Comparison of ENCODE assay signal across 1 cellular context in the genomic region with DNA sequence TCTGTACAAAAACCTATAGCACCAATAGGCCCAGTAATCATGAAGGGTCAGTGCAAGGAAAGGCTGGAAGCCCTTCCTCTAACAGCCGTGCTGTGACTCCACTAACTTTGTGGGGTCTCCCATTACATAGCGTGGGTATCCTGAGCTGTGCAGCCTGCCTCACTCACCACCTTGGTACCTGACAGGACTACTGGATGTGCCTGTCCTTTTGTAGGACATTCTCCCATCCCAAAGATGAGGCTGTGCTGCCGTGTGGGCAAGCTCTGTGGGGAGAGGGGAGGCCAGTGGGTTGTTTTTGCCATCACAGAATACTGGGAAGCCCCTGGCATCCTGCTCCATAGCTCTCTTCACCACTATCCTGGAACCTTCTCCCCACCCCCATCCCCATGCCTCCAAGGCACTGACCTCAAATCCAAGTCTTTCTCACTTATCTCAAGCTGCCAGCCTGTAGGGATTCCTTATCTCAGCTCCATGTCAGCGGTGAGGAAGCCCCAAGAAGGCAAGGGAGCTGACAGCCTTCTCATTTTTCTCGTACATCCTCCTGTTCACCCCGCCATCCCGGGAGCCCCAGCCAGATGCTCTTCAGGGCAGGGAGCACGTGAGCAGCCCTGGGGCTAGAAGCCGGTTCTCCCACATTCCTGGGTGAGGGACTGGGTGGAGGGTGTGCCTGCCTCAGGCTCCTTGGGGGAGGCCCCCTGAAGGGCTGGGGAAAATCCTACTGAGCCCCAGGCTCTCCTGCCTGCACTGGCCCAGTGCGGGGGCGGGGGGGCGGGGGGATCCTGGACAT.
TF ChIP-seq lines count a peak whose summit lies in the region.

No MANE protein-coding gene starts in this region.

TF ChIP-seq in K562, 482 proteins besides CTCF, POLR2A, EP300 and RAD21 (continued from another document and continues in another):
- TF ChIP-seq, protein P1, sequence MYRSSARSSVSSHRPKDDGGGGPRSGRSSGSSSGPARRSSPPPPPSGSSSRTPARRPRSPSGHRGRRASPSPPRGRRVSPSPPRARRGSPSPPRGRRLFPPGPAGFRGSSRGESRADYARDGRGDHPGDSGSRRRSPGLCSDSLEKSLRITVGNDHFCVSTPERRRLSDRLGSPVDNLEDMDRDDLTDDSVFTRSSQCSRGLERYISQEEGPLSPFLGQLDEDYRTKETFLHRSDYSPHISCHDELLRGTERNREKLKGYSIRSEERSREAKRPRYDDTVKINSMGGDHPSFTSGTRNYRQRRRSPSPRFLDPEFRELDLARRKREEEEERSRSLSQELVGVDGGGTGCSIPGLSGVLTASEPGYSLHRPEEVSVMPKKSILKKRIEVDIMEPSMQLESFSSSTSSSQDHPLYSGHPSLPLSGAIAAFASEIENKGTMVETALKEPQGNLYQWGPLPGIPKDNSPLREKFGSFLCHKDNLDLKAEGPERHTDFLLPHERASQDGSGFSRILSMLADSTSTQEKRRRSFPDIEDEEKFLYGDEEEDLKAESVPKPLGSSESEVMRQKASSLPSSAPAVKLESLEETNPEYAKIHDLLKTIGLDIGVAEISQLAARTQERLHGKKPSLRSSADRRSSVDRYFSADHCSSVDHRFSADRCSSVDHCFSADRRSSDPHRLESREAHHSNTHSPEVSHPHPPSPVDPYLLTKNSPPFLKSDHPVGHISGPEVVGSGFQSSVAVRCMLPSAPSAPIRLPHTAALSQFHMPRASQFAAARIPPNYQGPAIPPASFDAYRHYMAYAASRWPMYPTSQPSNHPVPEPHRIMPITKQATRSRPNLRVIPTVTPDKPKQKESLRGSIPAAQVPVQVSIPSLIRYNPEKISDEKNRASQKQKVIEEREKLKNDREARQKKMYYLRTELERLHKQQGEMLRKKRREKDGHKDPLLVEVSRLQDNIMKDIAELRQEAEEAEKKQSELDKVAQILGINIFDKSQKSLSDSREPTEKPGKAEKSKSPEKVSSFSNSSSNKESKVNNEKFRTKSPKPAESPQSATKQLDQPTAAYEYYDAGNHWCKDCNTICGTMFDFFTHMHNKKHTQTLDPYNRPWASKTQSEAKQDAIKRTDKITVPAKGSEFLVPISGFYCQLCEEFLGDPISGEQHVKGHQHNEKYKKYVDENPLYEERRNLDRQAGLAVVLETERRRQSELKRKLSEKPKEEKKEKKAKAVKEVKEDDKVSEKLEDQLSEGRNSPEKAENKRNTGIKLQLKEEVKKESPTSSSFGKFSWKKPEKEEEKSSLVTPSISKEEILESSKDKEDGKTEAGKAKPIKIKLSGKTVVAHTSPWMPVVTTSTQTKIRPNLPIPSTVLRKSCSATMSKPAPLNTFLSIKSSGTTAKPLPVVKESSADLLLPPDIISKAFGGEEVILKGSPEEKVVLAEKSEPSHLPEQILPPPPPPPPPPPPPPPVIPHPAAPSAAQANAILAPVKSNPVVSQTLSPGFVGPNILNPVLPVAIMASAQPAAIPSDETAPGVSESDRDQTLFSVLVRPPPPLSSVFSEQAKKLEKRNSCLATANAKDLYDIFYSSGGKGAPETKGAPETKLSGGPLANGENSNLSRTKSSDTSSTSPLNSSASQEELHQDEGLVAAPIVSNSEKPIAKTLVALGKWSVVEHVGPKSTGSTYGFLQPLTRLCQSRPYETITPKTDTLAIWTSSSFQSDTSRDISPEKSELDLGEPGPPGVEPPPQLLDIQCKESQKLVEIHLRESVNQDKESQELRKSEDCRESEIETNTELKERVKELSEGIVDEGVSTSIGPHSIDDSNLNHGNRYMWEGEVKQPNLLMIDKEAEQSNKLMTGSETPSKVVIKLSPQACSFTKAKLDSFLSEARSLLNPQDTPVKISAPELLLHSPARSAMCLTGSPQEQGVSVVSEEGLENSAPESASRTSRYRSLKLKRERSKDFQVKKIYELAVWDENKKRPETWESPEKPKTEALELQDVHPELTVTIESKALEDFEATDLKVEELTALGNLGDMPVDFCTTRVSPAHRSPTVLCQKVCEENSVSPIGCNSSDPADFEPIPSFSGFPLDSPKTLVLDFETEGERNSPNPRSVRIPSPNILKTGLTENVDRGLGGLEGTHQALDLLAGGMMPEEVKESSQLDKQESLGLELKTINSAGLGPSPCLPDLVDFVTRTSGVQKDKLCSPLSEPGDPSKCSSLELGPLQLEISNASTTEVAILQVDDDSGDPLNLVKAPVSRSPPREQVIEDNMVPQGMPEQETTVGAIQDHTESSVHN (IDR thresholded peaks at IDR 0.05; ENCODE audit: borderline replicate concordance in 1 of 2, low read depth in 1 of 2) = peak in 1 of 2 experiments; percentile 59; a peak in 1 of 4 replicates
- TF ChIP-seq ZNF764 (CRISPR knock-in tag; IDR thresholded peaks at IDR 0.05; ENCODE audit: low read depth) (no peak), MCM3 (IDR thresholded peaks at IDR 0.05) (no peak), RBBP5 (IDR thresholded peaks at IDR 0.05; ENCODE audit: borderline replicate concordance, insufficient read depth, low read length, poor library complexity, severe bottlenecking) (peak; percentile 62), NFYB (IDR thresholded peaks at IDR 0.05; ENCODE audit: extremely low read depth, insufficient read length) (no peak), MCM7 (IDR thresholded peaks at IDR 0.05) (no peak), POLR2H (tag; IDR thresholded peaks at IDR 0.05; ENCODE audit: low read depth) (no peak), E2F3 (CRISPR knock-in tag; IDR thresholded peaks at IDR 0.05) (no peak), ZNF41 (CRISPR knock-in tag; conservative IDR thresholded peaks at IDR 0.05) (no peak), GATAD2B (IDR thresholded peaks at IDR 0.05; ENCODE audit: borderline replicate concordance) (no peak), MEIS2 (IDR thresholded peaks at IDR 0.05; ENCODE audit: partially characterized antibody) (peak; percentile 87), MCM5 (IDR thresholded peaks at IDR 0.05; ENCODE audit: low read depth) (no peak), SLC30A9 (CRISPR knock-in tag; IDR thresholded peaks at IDR 0.05) (no peak), GATAD2A (IDR thresholded peaks at IDR 0.05) (no peak), SRSF9 (IDR thresholded peaks at IDR 0.05; ENCODE audit: borderline replicate concordance, low read depth, low read length) (no peak), HLTF (IDR thresholded peaks at IDR 0.05) (no peak), ZNF780A (CRISPR knock-in tag; IDR thresholded peaks at IDR 0.05) (no peak), PHB (CRISPR knock-in tag; IDR thresholded peaks at IDR 0.05) (no peak), ZEB2 (IDR thresholded peaks at IDR 0.05) (peak; percentile 82), CBFA2T3 (IDR thresholded peaks at IDR 0.05) (peak; percentile 94), ZNF75A (CRISPR knock-in tag; IDR thresholded peaks at IDR 0.05) (peak; percentile 96), ZNF551 (CRISPR knock-in tag; IDR thresholded peaks at IDR 0.05) (no peak)
- TF ChIP-seq, protein P2, sequence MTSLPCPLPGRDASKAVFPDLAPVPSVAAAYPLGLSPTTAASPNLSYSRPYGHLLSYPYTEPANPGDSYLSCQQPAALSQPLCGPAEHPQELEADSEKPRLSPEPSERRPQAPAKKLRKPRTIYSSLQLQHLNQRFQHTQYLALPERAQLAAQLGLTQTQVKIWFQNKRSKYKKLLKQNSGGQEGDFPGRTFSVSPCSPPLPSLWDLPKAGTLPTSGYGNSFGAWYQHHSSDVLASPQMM (CRISPR knock-in tag; IDR thresholded peaks at IDR 0.05) = no peak
- TF ChIP-seq, protein P3, sequence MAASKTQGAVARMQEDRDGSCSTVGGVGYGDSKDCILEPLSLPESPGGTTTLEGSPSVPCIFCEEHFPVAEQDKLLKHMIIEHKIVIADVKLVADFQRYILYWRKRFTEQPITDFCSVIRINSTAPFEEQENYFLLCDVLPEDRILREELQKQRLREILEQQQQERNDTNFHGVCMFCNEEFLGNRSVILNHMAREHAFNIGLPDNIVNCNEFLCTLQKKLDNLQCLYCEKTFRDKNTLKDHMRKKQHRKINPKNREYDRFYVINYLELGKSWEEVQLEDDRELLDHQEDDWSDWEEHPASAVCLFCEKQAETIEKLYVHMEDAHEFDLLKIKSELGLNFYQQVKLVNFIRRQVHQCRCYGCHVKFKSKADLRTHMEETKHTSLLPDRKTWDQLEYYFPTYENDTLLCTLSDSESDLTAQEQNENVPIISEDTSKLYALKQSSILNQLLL (CRISPR knock-in tag; IDR thresholded peaks at IDR 0.05; ENCODE audit: borderline replicate concordance) = no peak
- TF ChIP-seq, protein P4, sequence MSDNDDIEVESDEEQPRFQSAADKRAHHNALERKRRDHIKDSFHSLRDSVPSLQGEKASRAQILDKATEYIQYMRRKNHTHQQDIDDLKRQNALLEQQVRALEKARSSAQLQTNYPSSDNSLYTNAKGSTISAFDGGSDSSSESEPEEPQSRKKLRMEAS (CRISPR knock-in tag; IDR thresholded peaks at IDR 0.05) = no peak; the same call in 1 of the 2 replicates
- TF ChIP-seq, protein P5, sequence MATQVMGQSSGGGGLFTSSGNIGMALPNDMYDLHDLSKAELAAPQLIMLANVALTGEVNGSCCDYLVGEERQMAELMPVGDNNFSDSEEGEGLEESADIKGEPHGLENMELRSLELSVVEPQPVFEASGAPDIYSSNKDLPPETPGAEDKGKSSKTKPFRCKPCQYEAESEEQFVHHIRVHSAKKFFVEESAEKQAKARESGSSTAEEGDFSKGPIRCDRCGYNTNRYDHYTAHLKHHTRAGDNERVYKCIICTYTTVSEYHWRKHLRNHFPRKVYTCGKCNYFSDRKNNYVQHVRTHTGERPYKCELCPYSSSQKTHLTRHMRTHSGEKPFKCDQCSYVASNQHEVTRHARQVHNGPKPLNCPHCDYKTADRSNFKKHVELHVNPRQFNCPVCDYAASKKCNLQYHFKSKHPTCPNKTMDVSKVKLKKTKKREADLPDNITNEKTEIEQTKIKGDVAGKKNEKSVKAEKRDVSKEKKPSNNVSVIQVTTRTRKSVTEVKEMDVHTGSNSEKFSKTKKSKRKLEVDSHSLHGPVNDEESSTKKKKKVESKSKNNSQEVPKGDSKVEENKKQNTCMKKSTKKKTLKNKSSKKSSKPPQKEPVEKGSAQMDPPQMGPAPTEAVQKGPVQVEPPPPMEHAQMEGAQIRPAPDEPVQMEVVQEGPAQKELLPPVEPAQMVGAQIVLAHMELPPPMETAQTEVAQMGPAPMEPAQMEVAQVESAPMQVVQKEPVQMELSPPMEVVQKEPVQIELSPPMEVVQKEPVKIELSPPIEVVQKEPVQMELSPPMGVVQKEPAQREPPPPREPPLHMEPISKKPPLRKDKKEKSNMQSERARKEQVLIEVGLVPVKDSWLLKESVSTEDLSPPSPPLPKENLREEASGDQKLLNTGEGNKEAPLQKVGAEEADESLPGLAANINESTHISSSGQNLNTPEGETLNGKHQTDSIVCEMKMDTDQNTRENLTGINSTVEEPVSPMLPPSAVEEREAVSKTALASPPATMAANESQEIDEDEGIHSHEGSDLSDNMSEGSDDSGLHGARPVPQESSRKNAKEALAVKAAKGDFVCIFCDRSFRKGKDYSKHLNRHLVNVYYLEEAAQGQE (CRISPR knock-in tag; IDR thresholded peaks at IDR 0.05; ENCODE audit: low read depth) = no peak
- TF ChIP-seq, protein P6, sequence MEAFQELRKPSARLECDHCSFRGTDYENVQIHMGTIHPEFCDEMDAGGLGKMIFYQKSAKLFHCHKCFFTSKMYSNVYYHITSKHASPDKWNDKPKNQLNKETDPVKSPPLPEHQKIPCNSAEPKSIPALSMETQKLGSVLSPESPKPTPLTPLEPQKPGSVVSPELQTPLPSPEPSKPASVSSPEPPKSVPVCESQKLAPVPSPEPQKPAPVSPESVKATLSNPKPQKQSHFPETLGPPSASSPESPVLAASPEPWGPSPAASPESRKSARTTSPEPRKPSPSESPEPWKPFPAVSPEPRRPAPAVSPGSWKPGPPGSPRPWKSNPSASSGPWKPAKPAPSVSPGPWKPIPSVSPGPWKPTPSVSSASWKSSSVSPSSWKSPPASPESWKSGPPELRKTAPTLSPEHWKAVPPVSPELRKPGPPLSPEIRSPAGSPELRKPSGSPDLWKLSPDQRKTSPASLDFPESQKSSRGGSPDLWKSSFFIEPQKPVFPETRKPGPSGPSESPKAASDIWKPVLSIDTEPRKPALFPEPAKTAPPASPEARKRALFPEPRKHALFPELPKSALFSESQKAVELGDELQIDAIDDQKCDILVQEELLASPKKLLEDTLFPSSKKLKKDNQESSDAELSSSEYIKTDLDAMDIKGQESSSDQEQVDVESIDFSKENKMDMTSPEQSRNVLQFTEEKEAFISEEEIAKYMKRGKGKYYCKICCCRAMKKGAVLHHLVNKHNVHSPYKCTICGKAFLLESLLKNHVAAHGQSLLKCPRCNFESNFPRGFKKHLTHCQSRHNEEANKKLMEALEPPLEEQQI (IDR thresholded peaks at IDR 0.05) = no peak
- TF ChIP-seq, protein P7, sequence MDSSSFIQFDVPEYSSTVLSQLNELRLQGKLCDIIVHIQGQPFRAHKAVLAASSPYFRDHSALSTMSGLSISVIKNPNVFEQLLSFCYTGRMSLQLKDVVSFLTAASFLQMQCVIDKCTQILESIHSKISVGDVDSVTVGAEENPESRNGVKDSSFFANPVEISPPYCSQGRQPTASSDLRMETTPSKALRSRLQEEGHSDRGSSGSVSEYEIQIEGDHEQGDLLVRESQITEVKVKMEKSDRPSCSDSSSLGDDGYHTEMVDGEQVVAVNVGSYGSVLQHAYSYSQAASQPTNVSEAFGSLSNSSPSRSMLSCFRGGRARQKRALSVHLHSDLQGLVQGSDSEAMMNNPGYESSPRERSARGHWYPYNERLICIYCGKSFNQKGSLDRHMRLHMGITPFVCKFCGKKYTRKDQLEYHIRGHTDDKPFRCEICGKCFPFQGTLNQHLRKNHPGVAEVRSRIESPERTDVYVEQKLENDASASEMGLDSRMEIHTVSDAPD (CRISPR knock-in tag; IDR thresholded peaks at IDR 0.05) = no peak
- TF ChIP-seq, protein P8, sequence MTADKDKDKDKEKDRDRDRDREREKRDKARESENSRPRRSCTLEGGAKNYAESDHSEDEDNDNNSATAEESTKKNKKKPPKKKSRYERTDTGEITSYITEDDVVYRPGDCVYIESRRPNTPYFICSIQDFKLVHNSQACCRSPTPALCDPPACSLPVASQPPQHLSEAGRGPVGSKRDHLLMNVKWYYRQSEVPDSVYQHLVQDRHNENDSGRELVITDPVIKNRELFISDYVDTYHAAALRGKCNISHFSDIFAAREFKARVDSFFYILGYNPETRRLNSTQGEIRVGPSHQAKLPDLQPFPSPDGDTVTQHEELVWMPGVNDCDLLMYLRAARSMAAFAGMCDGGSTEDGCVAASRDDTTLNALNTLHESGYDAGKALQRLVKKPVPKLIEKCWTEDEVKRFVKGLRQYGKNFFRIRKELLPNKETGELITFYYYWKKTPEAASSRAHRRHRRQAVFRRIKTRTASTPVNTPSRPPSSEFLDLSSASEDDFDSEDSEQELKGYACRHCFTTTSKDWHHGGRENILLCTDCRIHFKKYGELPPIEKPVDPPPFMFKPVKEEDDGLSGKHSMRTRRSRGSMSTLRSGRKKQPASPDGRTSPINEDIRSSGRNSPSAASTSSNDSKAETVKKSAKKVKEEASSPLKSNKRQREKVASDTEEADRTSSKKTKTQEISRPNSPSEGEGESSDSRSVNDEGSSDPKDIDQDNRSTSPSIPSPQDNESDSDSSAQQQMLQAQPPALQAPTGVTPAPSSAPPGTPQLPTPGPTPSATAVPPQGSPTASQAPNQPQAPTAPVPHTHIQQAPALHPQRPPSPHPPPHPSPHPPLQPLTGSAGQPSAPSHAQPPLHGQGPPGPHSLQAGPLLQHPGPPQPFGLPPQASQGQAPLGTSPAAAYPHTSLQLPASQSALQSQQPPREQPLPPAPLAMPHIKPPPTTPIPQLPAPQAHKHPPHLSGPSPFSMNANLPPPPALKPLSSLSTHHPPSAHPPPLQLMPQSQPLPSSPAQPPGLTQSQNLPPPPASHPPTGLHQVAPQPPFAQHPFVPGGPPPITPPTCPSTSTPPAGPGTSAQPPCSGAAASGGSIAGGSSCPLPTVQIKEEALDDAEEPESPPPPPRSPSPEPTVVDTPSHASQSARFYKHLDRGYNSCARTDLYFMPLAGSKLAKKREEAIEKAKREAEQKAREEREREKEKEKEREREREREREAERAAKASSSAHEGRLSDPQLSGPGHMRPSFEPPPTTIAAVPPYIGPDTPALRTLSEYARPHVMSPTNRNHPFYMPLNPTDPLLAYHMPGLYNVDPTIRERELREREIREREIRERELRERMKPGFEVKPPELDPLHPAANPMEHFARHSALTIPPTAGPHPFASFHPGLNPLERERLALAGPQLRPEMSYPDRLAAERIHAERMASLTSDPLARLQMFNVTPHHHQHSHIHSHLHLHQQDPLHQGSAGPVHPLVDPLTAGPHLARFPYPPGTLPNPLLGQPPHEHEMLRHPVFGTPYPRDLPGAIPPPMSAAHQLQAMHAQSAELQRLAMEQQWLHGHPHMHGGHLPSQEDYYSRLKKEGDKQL (CRISPR knock-in tag; IDR thresholded peaks at IDR 0.05; ENCODE audit: borderline replicate concordance) = no peak
